Comparison of ENCODE assay signal across 15 cellular contexts in the genomic region with DNA sequence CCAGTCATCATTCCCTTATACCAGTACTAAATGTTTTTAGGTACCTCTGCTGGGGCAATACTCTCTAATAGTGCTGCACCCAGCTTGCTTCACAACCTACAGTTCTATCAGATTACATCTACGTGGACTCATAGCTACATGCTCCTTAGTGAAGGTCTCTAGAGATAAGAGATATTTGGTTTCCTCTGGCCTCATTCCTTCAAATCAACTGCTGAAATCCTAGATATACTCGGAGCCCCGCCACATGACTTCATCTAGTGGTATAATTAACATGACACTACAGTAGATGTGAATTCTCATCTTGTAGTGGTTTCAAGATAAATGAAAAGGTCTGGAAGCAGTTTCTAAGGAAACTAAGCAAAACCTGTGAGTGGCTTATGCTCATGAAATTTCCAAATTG.
"Had no signal": no experiment of that assay in that cellular context is flagged by ENCODE, and none has a peak within 500 bp of the region (broad histone marks: within the 10 kb centered on the region; RNA-seq: fewer than 3 reads in every experiment).

No MANE protein-coding gene starts in this region.

- H3K27me3 ChIP-seq: dorsolateral prefrontal cortex, esophagus muscularis mucosa, foreskin keratinocyte, heart left ventricle, right lobe of liver, tibial artery had no signal

- H3K27ac Mint-ChIP-seq: natural killer cell; stimulated activated effector memory CD8-positive, alpha-beta T cell treated with anti-CD3 and anti-CD28 coated beads, Interleukin-12 subunit alpha, Interleukin-12 subunit beta, amount 100 ng/mL, for 72 hours had no signal

- H3K4me1 ChIP-seq: esophagus muscularis mucosa, foreskin keratinocyte, prostate gland, right lobe of liver, tibial artery had no signal

- H3K4me3 Mint-ChIP-seq: natural killer cell; stimulated activated effector memory CD8-positive, alpha-beta T cell treated with anti-CD3 and anti-CD28 coated beads, Interleukin-12 subunit alpha, Interleukin-12 subunit beta, amount 100 ng/mL, for 72 hours had no signal

- H3K36me3 Mint-ChIP-seq: natural killer cell; stimulated activated effector memory CD8-positive, alpha-beta T cell treated with anti-CD3 and anti-CD28 coated beads, Interleukin-12 subunit alpha, Interleukin-12 subunit beta, amount 100 ng/mL, for 72 hours had no signal

- H3K4me3 ChIP-seq: dorsolateral prefrontal cortex, esophagus muscularis mucosa, heart left ventricle, prostate gland, right lobe of liver, tibial artery had no signal

- H3K9me3 Mint-ChIP-seq: natural killer cell; stimulated activated effector memory CD8-positive, alpha-beta T cell treated with anti-CD3 and anti-CD28 coated beads, Interleukin-12 subunit alpha, Interleukin-12 subunit beta, amount 100 ng/mL, for 72 hours had no signal

- H3K36me3 ChIP-seq: prostate gland, right lobe of liver had no signal

- H3K9me3 ChIP-seq: esophagus muscularis mucosa, heart left ventricle, prostate gland, right lobe of liver, tibial artery had no signal

- H3K27ac ChIP-seq: esophagus muscularis mucosa, foreskin keratinocyte, heart left ventricle, prostate gland, right lobe of liver, tibial artery had no signal

- ATAC-seq: activated naive CD4-positive, alpha-beta T cell treated with anti-CD3 and anti-CD28 coated beads, Interleukin-2, amount 50 U/mL, for 72 hours; foreskin keratinocyte; heart left ventricle; left lobe of liver; natural killer cell; right lobe of liver; stimulated activated effector memory CD8-positive, alpha-beta T cell treated with anti-CD3 and anti-CD28 coated beads, Interleukin-12 subunit alpha, Interleukin-12 subunit beta, amount 100 ng/mL, for 72 hours had no signal

- DNase-seq: anterior cingulate cortex, dorsolateral prefrontal cortex, foreskin keratinocyte, heart left ventricle, islet precursor cell, natural killer cell, nucleus accumbens, right lobe of liver, T-helper 9 cell, tibial artery had no signal
